Comparison of ENCODE assay signal across 10 cellular contexts in the genomic region with DNA sequence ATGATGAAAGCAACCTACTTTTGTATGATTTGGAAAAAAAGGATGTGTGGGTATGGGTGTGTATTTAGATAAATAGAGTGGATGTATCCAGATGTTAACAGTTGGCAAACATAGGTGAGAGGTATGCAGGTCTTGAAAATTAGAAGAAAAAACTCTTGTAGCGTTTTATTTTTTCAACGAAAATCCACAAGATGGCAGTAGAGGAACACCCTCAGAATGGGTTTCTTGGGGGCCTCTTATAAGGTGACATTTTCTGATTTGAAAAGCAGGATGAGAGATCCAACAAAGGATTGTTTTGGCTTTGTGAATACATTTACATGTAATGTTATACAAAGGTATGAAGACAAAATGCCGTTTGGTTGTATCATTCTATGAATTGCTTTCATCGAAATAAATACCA.
DNase-seq lines count a peak whose midpoint lies in the region; ATAC-seq and TF ChIP-seq lines count a peak whose summit lies in the region.
"Had no signal": no experiment of that assay in that cellular context is flagged by ENCODE, and none has a peak within 500 bp of the region (broad histone marks: within the 10 kb centered on the region; RNA-seq: fewer than 3 reads in every experiment).

No MANE protein-coding gene starts in this region.

- H3K9me3 Mint-ChIP-seq in Calu3 (ENCODE audit: low read depth, unreplicated experiment) (no peaks in the 10 kb centered on the region), neural crest cell (no peaks in the 10 kb centered on the region)
- H3K9me3 Mint-ChIP-seq: memory B cell had no signal

- no peaks in the 10 kb centered on the region for H3K4me1 Mint-ChIP-seq in Calu3 (ENCODE audit: low read depth, unreplicated experiment)
- H3K4me1 Mint-ChIP-seq in neural crest cell, result no peaks in the 10 kb centered on the region
- H3K4me1 Mint-ChIP-seq: memory B cell had no signal

- H3K27me3 Mint-ChIP-seq in Calu3 (ENCODE audit: unreplicated experiment) (no peaks in the 10 kb centered on the region), neural crest cell (ENCODE audit: low read depth) (no peaks in the 10 kb centered on the region)

- DNase-seq in Calu3 (peak; percentile 1), NCI-H524 treated with DMSO at 0.1 percent for 48 hours (lab: John Stamatoyannopoulos, UW) (peak; percentile 12), colonic mucosa (no peak), neural crest cell (ENCODE audit: low read depth, low spot score) (no peak), activated gamma-delta T cell treated with Interleukin-2 at 50 U/mL for 16 hours (no peak)
- no peak for DNase-seq in effector CD8-positive, alpha-beta T cell (lab: John Stamatoyannopoulos, UW)

- H3K36me3 Mint-ChIP-seq in Calu3 (ENCODE audit: insufficient read depth, unreplicated experiment) (no peaks in the 10 kb centered on the region), neural crest cell (ENCODE audit: low read depth) (no peaks in the 10 kb centered on the region)
- H3K36me3 Mint-ChIP-seq: memory B cell had no signal

- H3K36me3 ChIP-seq in colonic mucosa, result no peaks in the 10 kb centered on the region
- H3K36me3 ChIP-seq: SJCRH30 had no signal

- H3K27ac Mint-ChIP-seq in Calu3 (ENCODE audit: unreplicated experiment) (no peak overlapping the region), neural crest cell (ENCODE audit: unreplicated experiment) (no peak overlapping the region)
- H3K27ac Mint-ChIP-seq: memory B cell had no signal

- no peak overlapping the region for H3K4me3 Mint-ChIP-seq in Calu3 (ENCODE audit: low read depth, unreplicated experiment)
- H3K4me3 Mint-ChIP-seq in neural crest cell, result no peak overlapping the region
- H3K4me3 Mint-ChIP-seq: memory B cell had no signal

- no peaks in the 10 kb centered on the region for H3K9me3 ChIP-seq in colonic mucosa
- H3K9me3 ChIP-seq: SJCRH30 had no signal

- CTCF ChIA-PET in Calu3 (lab: Charles Lee), result no interaction called here

- no peak for TF ChIP-seq CTCF in Calu3 (IDR thresholded peaks at IDR 0.05; ENCODE audit: unreplicated experiment)
- peak; percentile 31 for TF ChIP-seq CTCF in colonic mucosa (IDR thresholded peaks at IDR 0.05)
- peak; percentile 72 for TF ChIP-seq CTCF in neural crest cell (conservative IDR thresholded peaks at IDR 0.05)

- no peaks in the 10 kb centered on the region for H3K4me1 ChIP-seq in colonic mucosa
- H3K4me1 ChIP-seq: SJCRH30 had no signal

- BruUV-seq in Calu3 (replicated peaks; lab: Mats Ljungman, UMichigan), result no TSS peak

- H3K27me3 ChIP-seq in colonic mucosa, result peaks cover 3% of the 10 kb centered on the region
- H3K27me3 ChIP-seq: SJCRH30 had no signal

- intact Hi-C loops in Calu3 (cut with micrococcal nuclease; ENCODE audit: unreplicated experiment), result loop anchor here (1.0 kb wide), 2 partner anchors 1238 to 1423 kb away; no protein-coding TSS in a partner anchor
- intact Hi-C loops in colonic mucosa (cut with DNase I), result loop anchor here (5.0 kb wide), 1 partner anchor 1423 kb away; no protein-coding TSS in a partner anchor

- no peak overlapping the region for H3K9ac ChIP-seq in colonic mucosa (ENCODE audit: low read depth in 2 of 2, low read length in 2 of 2)

- no peak overlapping the region for H3K27ac ChIP-seq in colonic mucosa
- H3K27ac ChIP-seq: SJCRH30 had no signal

- peak; percentile 61 for ATAC-seq in GM21526 (IDR thresholded peaks at IDR 0.05; ENCODE audit: low FRiP score, unreplicated experiment)
- no peak for ATAC-seq in HG02623 (IDR thresholded peaks at IDR 0.05; ENCODE audit: unreplicated experiment)

- no peak overlapping the region for H3K4me3 ChIP-seq in colonic mucosa
- H3K4me3 ChIP-seq: SJCRH30 had no signal

Comparison
In these comparisons a context has a peak if more than half of its experiments do, and no peak if none do; other contexts are left out.
1. DNase-seq: peak in Calu3 (single experiment) and NCI-H524 treated with DMSO at 0.1 percent for 48 hours (single experiment); none in colonic mucosa (single experiment), neural crest cell (single experiment), activated gamma-delta T cell treated with Interleukin-2 at 50 U/mL for 16 hours (single experiment) and effector CD8-positive, alpha-beta T cell (single experiment).